ENCODE assay signal across 1 cellular context in the genomic region with DNA sequence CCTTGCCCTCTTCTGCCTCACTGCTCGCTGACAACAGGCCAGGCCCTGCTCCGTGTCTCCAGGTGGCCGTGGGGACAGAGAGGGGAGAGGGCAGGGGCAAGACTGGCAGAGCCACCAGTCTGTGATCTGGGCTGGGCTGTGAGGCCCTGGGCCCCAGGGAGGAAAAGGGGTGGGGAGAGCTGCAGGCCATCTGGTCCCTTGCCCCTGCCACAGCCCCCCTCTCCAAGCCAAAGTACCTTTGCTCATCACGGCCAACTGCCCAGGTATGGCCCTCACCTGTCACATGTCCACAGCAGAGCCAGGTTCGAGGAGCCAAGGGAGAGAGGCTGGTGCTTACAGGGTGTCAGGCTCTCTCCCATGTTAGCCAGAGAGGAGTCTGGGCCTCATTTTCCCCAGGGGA.
TF ChIP-seq lines count a peak whose summit lies in the region.

No MANE protein-coding gene starts in this region.

TF ChIP-seq in H1, 55 proteins besides CTCF, POLR2A, EP300 and RAD21:
- TF ChIP-seq CREB1 (IDR thresholded peaks at IDR 0.05) (no peak), CEBPB (IDR thresholded peaks at IDR 0.05; ENCODE audit: low read depth, low read length) (no peak), BRCA1 (IDR thresholded peaks at IDR 0.05; ENCODE audit: low read depth, low read length) (no peak), CTBP2 (IDR thresholded peaks at IDR 0.05; ENCODE audit: borderline replicate concordance, insufficient read depth, insufficient read length, low read length) (no peak), EGR1 (IDR thresholded peaks at IDR 0.05; ENCODE audit: borderline replicate concordance, low read depth, low read length) (no peak), TEAD4 (IDR thresholded peaks at IDR 0.05; ENCODE audit: low read depth, low read length) (no peak), GTF2F1 (IDR thresholded peaks at IDR 0.05; ENCODE audit: borderline replicate concordance, low read depth, low read length) (no peak), ZNF274 (IDR thresholded peaks at IDR 0.05; ENCODE audit: borderline replicate concordance, extremely low read depth, low read length) (no peak), MAFK (IDR thresholded peaks at IDR 0.05; ENCODE audit: low read depth, low read length) (no peak), RBBP5 (IDR thresholded peaks at IDR 0.05; ENCODE audit: borderline replicate concordance, low read depth, low read length) (no peak), ASH2L (IDR thresholded peaks at IDR 0.05; ENCODE audit: low read length) (no peak), SIRT6 (IDR thresholded peaks at IDR 0.05; ENCODE audit: low read length) (no peak), GABPA (IDR thresholded peaks at IDR 0.05; ENCODE audit: borderline replicate concordance, insufficient read depth, low read length) (no peak)
- TF ChIP-seq, protein P1, sequence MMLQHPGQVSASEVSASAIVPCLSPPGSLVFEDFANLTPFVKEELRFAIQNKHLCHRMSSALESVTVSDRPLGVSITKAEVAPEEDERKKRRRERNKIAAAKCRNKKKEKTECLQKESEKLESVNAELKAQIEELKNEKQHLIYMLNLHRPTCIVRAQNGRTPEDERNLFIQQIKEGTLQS (IDR thresholded peaks at IDR 0.05; ENCODE audit: insufficient read depth, low read depth, low read length): no peak
